Comparison of ENCODE assay signal across 9 cellular contexts in genomic region chr16:11251525-11252481, GRCh38. TPM values are rescaled to one million over a fixed set of nuclear protein-coding genes. Genes with fewer than 3 reads are reported as not detected.
A peak's percentile ranks its signal among the peaks of the same experiment; 100 is the strongest.
DNase-seq lines count a peak whose midpoint lies in the region; ATAC-seq lines count a peak whose summit lies in the region.
"Had no signal": no experiment of that assay in that cellular context is flagged by ENCODE, and none has a peak within 500 bp of the region (broad histone marks: within the 10 kb centered on the region; RNA-seq: fewer than 3 reads in every experiment).

No MANE protein-coding gene starts in this region.

- H3K23ac ChIP-seq in neuronal stem cell (ENCODE audit: low read depth, low read length, poor library complexity): peak overlapping the region; percentile 29

- no peak overlapping the region for H2AFZ ChIP-seq in neuronal stem cell (ENCODE audit: low read length)

- no peak overlapping the region for H3K4ac ChIP-seq in neuronal stem cell (ENCODE audit: low read length)

- H3K4me3 ChIP-seq in neuronal stem cell (ENCODE audit: low read length in 2 of 2): no peak overlapping the region

- no peaks in the 10 kb centered on the region for H3K27me3 Mint-ChIP-seq in activated naive CD4-positive, alpha-beta T cell treated with anti-CD3 and anti-CD28 coated beads for 36 hours (ENCODE audit: low read depth)

- peaks cover 49% of the 10 kb centered on the region for H3K36me3 Mint-ChIP-seq in activated naive CD4-positive, alpha-beta T cell treated with anti-CD3 and anti-CD28 coated beads for 36 hours (ENCODE audit: low read depth)

- H2BK15ac ChIP-seq in neuronal stem cell (ENCODE audit: low read length): no peak overlapping the region

- intact Hi-C loops in activated naive CD4-positive, alpha-beta T cell treated with anti-CD3 and anti-CD28 coated beads for 36 hours (cut with micrococcal nuclease): loop anchor here (1.0 to 10.0 kb wide), 7 partner anchors 19 to 543 kb away; partner anchors contain the start of genes NUBP1 and ZC3H7A

- CTCF ChIA-PET in activated naive CD4-positive, alpha-beta T cell treated with anti-CD3 and anti-CD28 coated beads for 36 hours (lab: Charles Lee): interaction anchor here (0.6 to 1.9 kb wide), 16 partner anchors 13 to 302 kb away, joined by 3 to 7 read pairs (median 3); no protein-coding TSS in a partner anchor

- no peak overlapping the region for H3K9ac ChIP-seq in neuronal stem cell (ENCODE audit: low read depth, low read length, poor library complexity)

- peaks cover 34% of the 10 kb centered on the region for H3K4me1 Mint-ChIP-seq in activated naive CD4-positive, alpha-beta T cell treated with anti-CD3 and anti-CD28 coated beads for 36 hours (ENCODE audit: low read depth)

- no peak overlapping the region for H3K27ac ChIP-seq in neuronal stem cell (replicated peaks; ENCODE audit: low read length)

- H3K27me3 ChIP-seq in neuronal stem cell (ENCODE audit: control insufficient read depth in 3 of 3, insufficient read depth in 3 of 3, low read depth in 1 of 3, low read length in 3 of 3): peaks cover 0 to 15% (median 0%) of the 10 kb centered on the region in 3 experiments

- no peak overlapping the region for H2BK120ac ChIP-seq in neuronal stem cell (ENCODE audit: low read depth, low read length)

- H3K18ac ChIP-seq in neuronal stem cell (ENCODE audit: low read length): peak overlapping the region; percentile 40

- H4K91ac ChIP-seq in neuronal stem cell (ENCODE audit: low read depth, low read length, poor library complexity): no peak overlapping the region

- peaks cover 0 to 18% of the 10 kb centered on the region in 2 donors for H3K36me3 ChIP-seq in neuronal stem cell (replicated peaks in 1 of 2; ENCODE audit: control insufficient read depth in 2 of 2, insufficient read depth in 2 of 2, low read length in 2 of 2)

- H2BK5ac ChIP-seq in neuronal stem cell (ENCODE audit: low read length): no peak overlapping the region

- peak overlapping the region; percentile 87 for H3K4me3 Mint-ChIP-seq in activated naive CD4-positive, alpha-beta T cell treated with anti-CD3 and anti-CD28 coated beads for 36 hours

- peaks cover 3 to 4% of the 10 kb centered on the region in 2 donors for H3K4me1 ChIP-seq in neuronal stem cell (ENCODE audit: control insufficient read depth in 2 of 2, insufficient read depth in 1 of 2, low read depth in 1 of 2, low read length in 2 of 2)

- DNase-seq in AG08395 (ENCODE audit: low spot score) (peak; percentile 41), RPMI7951 (ENCODE audit: low read depth) (peak; percentile 43), neuronal stem cell (ENCODE audit: low spot score) (no peak), NCI-H2029 (lab: John Stamatoyannopoulos, UW) (no peak), COR-L47 (lab: John Stamatoyannopoulos, UW) (no peak)
- peak; percentile 93 for DNase-seq in activated naive CD4-positive, alpha-beta T cell treated with anti-CD3 and anti-CD28 coated beads for 36 hours

- H4K8ac ChIP-seq in neuronal stem cell (ENCODE audit: low read depth, low read length): no peak overlapping the region

- no peak overlapping the region for H3K14ac ChIP-seq in neuronal stem cell (ENCODE audit: low read length)

- H2AK5ac ChIP-seq in neuronal stem cell (ENCODE audit: low read depth, low read length): peak overlapping the region; percentile 63

- H3K4me2 ChIP-seq in neuronal stem cell (ENCODE audit: insufficient read depth, low read length, poor library complexity, severe bottlenecking): no peak overlapping the region

- H2BK12ac ChIP-seq in neuronal stem cell (ENCODE audit: low read length): no peak overlapping the region

- H3K9me3 Mint-ChIP-seq in activated naive CD4-positive, alpha-beta T cell treated with anti-CD3 and anti-CD28 coated beads for 36 hours: no peaks in the 10 kb centered on the region

- no peaks in the 10 kb centered on the region for H3K9me3 ChIP-seq in neuronal stem cell (replicated peaks in 1 of 2; ENCODE audit: control insufficient read depth in 2 of 2, insufficient read depth in 1 of 2, low read depth in 1 of 2, low read length in 2 of 2)

- H3K27ac Mint-ChIP-seq in activated naive CD4-positive, alpha-beta T cell treated with anti-CD3 and anti-CD28 coated beads for 36 hours: peak overlapping the region; percentile 99

- WGBS in neuronal stem cell (ENCODE audit: extremely low coverage in 2 of 2, insufficient read length in 2 of 2, insufficient replicate concordance in 1 of 2), 2 donors: no CpG with 5 or more reads among the region's 18 CpGs

- ATAC-seq in GM21619 (IDR thresholded peaks at IDR 0.05; ENCODE audit: unreplicated experiment) (no peak), GM19463 (IDR thresholded peaks at IDR 0.05; ENCODE audit: unreplicated experiment) (no peak)

- no peaks in the 10 kb centered on the region for H3K79me1 ChIP-seq in neuronal stem cell (ENCODE audit: low read depth, low read length)

RNA-seq across cellular contexts. Expression of gene SOCS1, which starts 4.2 kb away (rescaled TPM):
- total RNA-seq in RPMI7951 (2014; rRNA removed; shearing (Covaris generic)): 17.1 and 21.2 TPM in 2 replicates
- total RNA-seq in activated naive CD4-positive, alpha-beta T cell treated with anti-CD3 and anti-CD28 coated beads for 36 hours: 10 to 100 TPM; 45.1 to 45.6 TPM
- polyA plus RNA-seq in neuronal stem cell (2013, experiment 1 of 2): 3.4 TPM
- polyA plus RNA-seq in neuronal stem cell (2013, experiment 2 of 2): 3.6 TPM

RNA-seq across cellular contexts. Expression of gene TNP2, which starts 17.3 kb away (rescaled TPM):
- not detected in 2 replicates for total RNA-seq in RPMI7951 (2014; rRNA removed; shearing (Covaris generic))
- not detected for total RNA-seq in activated naive CD4-positive, alpha-beta T cell treated with anti-CD3 and anti-CD28 coated beads for 36 hours
- not detected for polyA plus RNA-seq in neuronal stem cell (2013, experiment 1 of 2)
- not detected for polyA plus RNA-seq in neuronal stem cell (2013, experiment 2 of 2)
- polyA plus RNA-seq: BJ had no signal

RNA-seq across cellular contexts. Expression of gene PRM3, which starts 21.6 kb away (rescaled TPM):
- total RNA-seq in RPMI7951 (2014; rRNA removed; shearing (Covaris generic)): not detected in 2 replicates
- total RNA-seq in activated naive CD4-positive, alpha-beta T cell treated with anti-CD3 and anti-CD28 coated beads for 36 hours: not detected
- not detected for polyA plus RNA-seq in neuronal stem cell (2013, experiment 1 of 2)
- not detected for polyA plus RNA-seq in neuronal stem cell (2013, experiment 2 of 2)
- polyA plus RNA-seq: BJ had no signal

RNA-seq across cellular contexts. Expression of gene PRM2, which starts 24.5 kb away (rescaled TPM):
- total RNA-seq in RPMI7951 (2014; rRNA removed; shearing (Covaris generic)): not detected in 2 replicates
- total RNA-seq in activated naive CD4-positive, alpha-beta T cell treated with anti-CD3 and anti-CD28 coated beads for 36 hours: not detected
- not detected for polyA plus RNA-seq in neuronal stem cell (2013, experiment 1 of 2)
- polyA plus RNA-seq in neuronal stem cell (2013, experiment 2 of 2): not detected
- polyA plus RNA-seq: BJ had no signal

RNA-seq across cellular contexts. Expression of gene PRM1, which starts 29.3 kb away (rescaled TPM):
- total RNA-seq in RPMI7951 (2014; rRNA removed; shearing (Covaris generic)): not detected in 2 replicates
- total RNA-seq in activated naive CD4-positive, alpha-beta T cell treated with anti-CD3 and anti-CD28 coated beads for 36 hours: not detected
- not detected for polyA plus RNA-seq in neuronal stem cell (2013, experiment 1 of 2)
- not detected for polyA plus RNA-seq in neuronal stem cell (2013, experiment 2 of 2)
- polyA plus RNA-seq: BJ had no signal

Comparison
In these comparisons a context has a peak if more than half of its experiments do, and no peak if none do; other contexts are left out.
1. DNase-seq: peak in AG08395 (single experiment), RPMI7951 (single experiment) and activated naive CD4-positive, alpha-beta T cell treated with anti-CD3 and anti-CD28 coated beads for 36 hours (single experiment); none in neuronal stem cell (single experiment), NCI-H2029 (single experiment) and COR-L47 (single experiment).